26 cellular contexts compared by ENCODE assay signal in genomic region chr2:50765590-50765989, GRCh38.
"Had no signal": no experiment of that assay in that cellular context is flagged by ENCODE, and none has a peak within 500 bp of the region (broad histone marks: within the 10 kb centered on the region; RNA-seq: fewer than 3 reads in every experiment).

No MANE protein-coding gene starts in this region.

- ATAC-seq: activated T-cell treated with anti-CD3 and anti-CD28 coated beads, Interleukin-2, amount 50 U/mL, for 72 hours; foreskin keratinocyte; gastroesophageal sphincter had no signal

- H3K4me3 ChIP-seq: coronary artery, dorsolateral prefrontal cortex, esophagus muscularis mucosa, gastroesophageal sphincter had no signal

- H3K36me3 ChIP-seq: brain microvascular endothelial cell, esophagus muscularis mucosa, gastroesophageal sphincter had no signal

- H3K9me3 Mint-ChIP-seq: activated CD4-positive, alpha-beta T cell treated with anti-CD3 and anti-CD28 coated beads, Interleukin-2, amount 10 ng/mL, durations not matched to agents 7 days and 5 days had no signal

- H3K27ac ChIP-seq: brain microvascular endothelial cell, coronary artery, dorsolateral prefrontal cortex, esophagus muscularis mucosa, foreskin keratinocyte, gastroesophageal sphincter had no signal

- H3K27me3 Mint-ChIP-seq: activated CD4-positive, alpha-beta memory T cell treated with anti-CD3 and anti-CD28 coated beads, Interleukin-2, amount 10 ng/mL, durations not matched to agents 7 days and 5 days; activated CD4-positive, alpha-beta T cell treated with anti-CD3 and anti-CD28 coated beads, Interleukin-2, amount 10 ng/mL, durations not matched to agents 7 days and 5 days; activated naive CD4-positive, alpha-beta T cell treated with anti-CD3 and anti-CD28 coated beads, Interleukin-2, amount 10 ng/mL, durations not matched to agents 7 days and 5 days; activated naive CD8-positive, alpha-beta T cell; activated T-cell treated with anti-CD3 and anti-CD28 coated beads, Interleukin-2, amount 50 U/mL, for 24 hours; central memory CD8-positive, alpha-beta T cell; dendritic cell treated with granulocyte-macrophage colony-stimulating factor and Interleukin-4, amounts not matched to agents 40 ng/mL and 50 ng/mL, for 4 days had no signal

- H3K4me1 ChIP-seq: esophagus muscularis mucosa, foreskin keratinocyte, gastroesophageal sphincter had no signal

- DNase-seq: activated CD4-positive, alpha-beta memory T cell treated with anti-CD3 and anti-CD28 coated beads, Interleukin-2, amount 10 ng/mL, durations not matched to agents 7 days and 5 days; activated CD4-positive, alpha-beta T cell treated with anti-CD3 and anti-CD28 coated beads for 1 hour; activated CD4-positive, alpha-beta T cell treated with anti-CD3 and anti-CD28 coated beads for 4 hours; activated CD4-positive, alpha-beta T cell treated with anti-CD3 and anti-CD28 coated beads, Interleukin-2, amount 10 ng/mL, durations not matched to agents 7 days and 5 days; activated CD4-positive, alpha-beta T cell treated with anti-CD3 and anti-CD28 coated beads, Interleukin-2, amount 50 U/mL, for 4 hours; activated CD8-positive, alpha-beta memory T cell treated with anti-CD3 and anti-CD28 coated beads, Interleukin-2, amount 50 U/mL, for 48 hours; activated gamma-delta T cell; activated naive CD4-positive, alpha-beta T cell; activated naive CD4-positive, alpha-beta T cell treated with anti-CD3 and anti-CD28 coated beads, Interleukin-2, amount 10 ng/mL, durations not matched to agents 7 days and 5 days; activated T-cell treated with anti-CD3 and anti-CD28 coated beads for 4 hours; activated T-cell treated with anti-CD3 and anti-CD28 coated beads, Interleukin-2, amount 50 U/mL, for 24 hours; activated T-cell treated with anti-CD3 and anti-CD28 coated beads, Interleukin-2, amount 50 U/mL, for 72 hours; amniotic stem cell; anterior cingulate cortex; brain microvascular endothelial cell; dorsolateral prefrontal cortex; effector memory CD4-positive, alpha-beta T cell; erythroblast; foreskin keratinocyte; T-helper 2 cell had no signal

- H3K27me3 ChIP-seq: brain microvascular endothelial cell, dorsolateral prefrontal cortex, esophagus muscularis mucosa, foreskin keratinocyte, gastroesophageal sphincter had no signal

- H3K27ac Mint-ChIP-seq: activated CD4-positive, alpha-beta memory T cell treated with anti-CD3 and anti-CD28 coated beads, Interleukin-2, amount 10 ng/mL, durations not matched to agents 7 days and 5 days; activated CD4-positive, alpha-beta T cell treated with anti-CD3 and anti-CD28 coated beads, Interleukin-2, amount 10 ng/mL, durations not matched to agents 7 days and 5 days; activated naive CD4-positive, alpha-beta T cell treated with anti-CD3 and anti-CD28 coated beads, Interleukin-2, amount 10 ng/mL, durations not matched to agents 7 days and 5 days; activated naive CD8-positive, alpha-beta T cell; activated T-cell treated with anti-CD3 and anti-CD28 coated beads, Interleukin-2, amount 50 U/mL, for 24 hours; activated T-cell treated with anti-CD3 and anti-CD28 coated beads, Interleukin-2, amount 50 U/mL, for 72 hours; dendritic cell treated with granulocyte-macrophage colony-stimulating factor and Interleukin-4, amounts not matched to agents 40 ng/mL and 50 ng/mL, for 4 days had no signal

- H3K9me3 ChIP-seq: esophagus muscularis mucosa, gastroesophageal sphincter had no signal

- H3K4me1 Mint-ChIP-seq: activated CD4-positive, alpha-beta memory T cell treated with anti-CD3 and anti-CD28 coated beads, Interleukin-2, amount 10 ng/mL, durations not matched to agents 7 days and 5 days; activated CD4-positive, alpha-beta T cell treated with anti-CD3 and anti-CD28 coated beads, Interleukin-2, amount 10 ng/mL, durations not matched to agents 7 days and 5 days; activated naive CD4-positive, alpha-beta T cell treated with anti-CD3 and anti-CD28 coated beads, Interleukin-2, amount 10 ng/mL, durations not matched to agents 7 days and 5 days; central memory CD8-positive, alpha-beta T cell had no signal

- H3K36me3 Mint-ChIP-seq: activated naive CD4-positive, alpha-beta T cell treated with anti-CD3 and anti-CD28 coated beads, Interleukin-2, amount 10 ng/mL, durations not matched to agents 7 days and 5 days; activated naive CD8-positive, alpha-beta T cell had no signal

- H3K4me3 Mint-ChIP-seq: activated CD4-positive, alpha-beta memory T cell treated with anti-CD3 and anti-CD28 coated beads, Interleukin-2, amount 10 ng/mL, durations not matched to agents 7 days and 5 days; activated CD4-positive, alpha-beta T cell treated with anti-CD3 and anti-CD28 coated beads, Interleukin-2, amount 10 ng/mL, durations not matched to agents 7 days and 5 days; activated naive CD4-positive, alpha-beta T cell treated with anti-CD3 and anti-CD28 coated beads, Interleukin-2, amount 10 ng/mL, durations not matched to agents 7 days and 5 days; activated naive CD8-positive, alpha-beta T cell; activated T-cell treated with anti-CD3 and anti-CD28 coated beads, Interleukin-2, amount 50 U/mL, for 24 hours; activated T-cell treated with anti-CD3 and anti-CD28 coated beads, Interleukin-2, amount 50 U/mL, for 72 hours; central memory CD8-positive, alpha-beta T cell; dendritic cell treated with granulocyte-macrophage colony-stimulating factor and Interleukin-4, amounts not matched to agents 40 ng/mL and 50 ng/mL, for 4 days had no signal
